In genomic region chr6:31738048-31738979, GRCh38 we compare ENCODE assay signal across 9 cellular contexts. TPM values are rescaled to one million over a fixed set of nuclear protein-coding genes. Genes with fewer than 3 reads are reported as not detected.
DNase-seq lines count a peak whose midpoint lies in the region; ATAC-seq and TF ChIP-seq lines count a peak whose summit lies in the region.
"Had no signal": no experiment of that assay in that cellular context is flagged by ENCODE, and none has a peak within 500 bp of the region (broad histone marks: within the 10 kb centered on the region; RNA-seq: fewer than 3 reads in every experiment).

No MANE protein-coding gene starts in this region.

- H3K4me3 ChIP-seq in Caco-2 (ENCODE audit: low read depth, low read length) (peak overlapping the region; percentile 30), OCI-LY3 (ENCODE audit: low read length) (peak overlapping the region; percentile 78), fibroblast of villous mesenchyme (ENCODE audit: low read depth, low read length) (peak overlapping the region; percentile 5), MG63 (no peak overlapping the region)

- BruUV-seq in Caco-2 (replicated peaks; lab: Mats Ljungman, UMichigan) = TSS peak; percentile 19

- TF ChIP-seq CTCF in Caco-2 (IDR thresholded peaks at IDR 0.05; ENCODE audit: insufficient read depth in 1 of 2, low read depth in 1 of 2, low read length in 1 of 2, severe bottlenecking in 1 of 2, unreplicated experiment in 1 of 2) (peak in 1 of 2 experiments; percentile 19), OCI-LY3 (IDR thresholded peaks at IDR 0.05; ENCODE audit: low read depth, low read length) (peak; percentile 27), fibroblast of villous mesenchyme (IDR thresholded peaks at IDR 0.05; ENCODE audit: insufficient read depth, low read depth, low read length) (peak; percentile 33)

- no peaks in the 10 kb centered on the region for H3K9me3 Mint-ChIP-seq in Caco-2 (ENCODE audit: unreplicated experiment)
- H3K9me3 Mint-ChIP-seq in activated T-cell treated with anti-CD3 and anti-CD28 coated beads, Interleukin-2, amount 50 U/mL, for 72 hours = no peaks in the 10 kb centered on the region

- no peaks in the 10 kb centered on the region for H3K27me3 Mint-ChIP-seq in Caco-2 (ENCODE audit: insufficient read depth, unreplicated experiment)
- no peaks in the 10 kb centered on the region for H3K27me3 Mint-ChIP-seq in activated T-cell treated with anti-CD3 and anti-CD28 coated beads, Interleukin-2, amount 50 U/mL, for 72 hours (ENCODE audit: low read depth)

- intact Hi-C loops in Caco-2 (cut with micrococcal nuclease; ENCODE audit: unreplicated experiment) = loop anchor here (1.0 to 5.0 kb wide), 5 partner anchors 8 to 191 kb away; partner anchors contain the start of genes ABHD16A, ATP6V1G2, CSNK2B and LY6G5B

- H3K27me3 ChIP-seq in Caco-2 (replicated peaks; ENCODE audit: control insufficient read depth, insufficient read depth, low read length) (no peaks in the 10 kb centered on the region), OCI-LY3 (ENCODE audit: low read depth, low read length) (no peaks in the 10 kb centered on the region), MG63 (no peaks in the 10 kb centered on the region)

- H3K4me1 ChIP-seq in Caco-2 (peaks cover 33% of the 10 kb centered on the region), OCI-LY3 (ENCODE audit: low read length) (peaks cover 37% of the 10 kb centered on the region)

- peak overlapping the region; percentile 95 for H3K4me3 Mint-ChIP-seq in Caco-2 (ENCODE audit: unreplicated experiment)
- H3K4me3 Mint-ChIP-seq in activated T-cell treated with anti-CD3 and anti-CD28 coated beads, Interleukin-2, amount 50 U/mL, for 72 hours = peak overlapping the region; percentile 89 to 98

- POLR2A ChIA-PET in Caco-2 (lab: Charles Lee) = interaction anchor here (0.6 to 3.6 kb wide), 22 partner anchors 9 to 457 kb away, joined by 3 to 59 read pairs (median 6); partner anchors contain the start of genes ABHD16A, APOM, BAG6 and C6orf47

- ATAC-seq in HG02798 (IDR thresholded peaks at IDR 0.05; ENCODE audit: poor library complexity, unreplicated experiment) (peak; percentile 22), HG02642 (IDR thresholded peaks at IDR 0.05; ENCODE audit: poor library complexity, unreplicated experiment) (no peak)
- peak in 1 of 2 donors; percentile 18 for ATAC-seq in activated T-cell treated with anti-CD3 and anti-CD28 coated beads, Interleukin-2, amount 50 U/mL, for 72 hours (replicated peaks in 1 of 2)

- CTCF ChIA-PET in Caco-2 (lab: Charles Lee) = interaction anchor here (0.8 to 3.8 kb wide), 11 partner anchors 8 to 72 kb away, joined by 3 to 32 read pairs (median 5); partner anchors contain the start of genes ABHD16A, DDAH2, LSM2 and LY6G5C

- peak overlapping the region; percentile 98 for H3K4me2 ChIP-seq in OCI-LY3 (ENCODE audit: low read length)

- H4K20me1 ChIP-seq in OCI-LY3 (ENCODE audit: insufficient read depth, low read length) = peaks cover 8% of the 10 kb centered on the region

- H3K36me3 ChIP-seq in Caco-2 (ENCODE audit: control insufficient read depth, insufficient read depth, low read length) = 0 out of 2 replicates have a peak, but pooled peaks cover under 1% of the 10 kb centered on the region
- peaks cover 29% of the 10 kb centered on the region for H3K36me3 ChIP-seq in OCI-LY3 (replicated peaks; ENCODE audit: low read depth, low read length)
- H3K36me3 ChIP-seq in MG63 = peaks cover 40% of the 10 kb centered on the region

- H3K4me1 Mint-ChIP-seq in Caco-2 (ENCODE audit: low read depth, unreplicated experiment) = peaks cover 29% of the 10 kb centered on the region
- peaks cover 65% of the 10 kb centered on the region for H3K4me1 Mint-ChIP-seq in activated T-cell treated with anti-CD3 and anti-CD28 coated beads, Interleukin-2, amount 50 U/mL, for 72 hours (ENCODE audit: low read depth)

- H3K27ac ChIP-seq in OCI-LY3 (ENCODE audit: low read length) = peak overlapping the region; percentile 98

- H3K9ac ChIP-seq in OCI-LY3 (ENCODE audit: low read length) = peak overlapping the region; percentile 90

- peaks cover 52% of the 10 kb centered on the region for H3K79me2 ChIP-seq in OCI-LY3 (ENCODE audit: low read length)

- H3K9me3 ChIP-seq in Caco-2 = no peaks in the 10 kb centered on the region
- no peaks in the 10 kb centered on the region for H3K9me3 ChIP-seq in OCI-LY3 (ENCODE audit: insufficient read depth, low read length)
- no peaks in the 10 kb centered on the region for H3K9me3 ChIP-seq in MG63

- peak; percentile 91 to 94 for DNase-seq in Caco-2
- peak; percentile 57 to 64 for DNase-seq in activated T-cell treated with anti-CD3 and anti-CD28 coated beads, Interleukin-2, amount 50 U/mL, for 72 hours
- DNase-seq in fibroblast of villous mesenchyme (ENCODE audit: low read depth) = peak; percentile 84
- DNase-seq in pons (ENCODE audit: low spot score) = peak; percentile 77
- no peak for DNase-seq in MG63

- H3K36me3 Mint-ChIP-seq in Caco-2 (ENCODE audit: insufficient read depth, unreplicated experiment) = peaks cover 69% of the 10 kb centered on the region
- peaks cover 22 to 41% of the 10 kb centered on the region in 2 donors for H3K36me3 Mint-ChIP-seq in activated T-cell treated with anti-CD3 and anti-CD28 coated beads, Interleukin-2, amount 50 U/mL, for 72 hours (ENCODE audit: insufficient read depth in 2 of 2)

- H3K27ac Mint-ChIP-seq in Caco-2 (ENCODE audit: unreplicated experiment) = peak overlapping the region; percentile 98
- H3K27ac Mint-ChIP-seq in activated T-cell treated with anti-CD3 and anti-CD28 coated beads, Interleukin-2, amount 50 U/mL, for 72 hours = peak overlapping the region; percentile 83

- H2AFZ ChIP-seq in OCI-LY3 (ENCODE audit: low read depth, low read length) = no peak overlapping the region

RNA-seq across cellular contexts. Expression of gene MSH5, which starts 1.5 kb away (rescaled TPM):
- total RNA-seq in Caco-2 (2022) (49.6 and 51.0 TPM in 2 replicates), fibroblast of villous mesenchyme (9.5 and 13.9 TPM in 2 replicates)
- total RNA-seq in activated T-cell treated with anti-CD3 and anti-CD28 coated beads, Interleukin-2, amount 50 U/mL, for 72 hours = 10 to 100 TPM; 84.9 to 98.4 TPM
- total RNA-seq in MG63 (2014; rRNA removed; shearing (Covaris generic); ENCODE audit: low replicate concordance) = 3.1 and 6.3 TPM in 2 replicates

RNA-seq across cellular contexts. Expression of gene CLIC1, which starts 2.0 kb away (rescaled TPM):
- total RNA-seq in Caco-2 (2022) (374 and 420 TPM in 2 replicates), fibroblast of villous mesenchyme (586 and 701 TPM in 2 replicates)
- total RNA-seq in activated T-cell treated with anti-CD3 and anti-CD28 coated beads, Interleukin-2, amount 50 U/mL, for 72 hours = 100 to 1,000 TPM; 253 to 318 TPM
- total RNA-seq in MG63 (2014; rRNA removed; shearing (Covaris generic); ENCODE audit: low replicate concordance) = 571 and 764 TPM in 2 replicates

RNA-seq across cellular contexts. Expression of gene DDAH2, which starts 9.2 kb away (rescaled TPM):
- total RNA-seq in Caco-2 (2022) (82.4 and 91.6 TPM in 2 replicates), fibroblast of villous mesenchyme (60.5 and 68.0 TPM in 2 replicates)
- 10 to 100 TPM; 19.0 to 19.6 TPM for total RNA-seq in activated T-cell treated with anti-CD3 and anti-CD28 coated beads, Interleukin-2, amount 50 U/mL, for 72 hours
- total RNA-seq in MG63 (2014; rRNA removed; shearing (Covaris generic); ENCODE audit: low replicate concordance) = 24.6 and 31.9 TPM in 2 replicates

RNA-seq across cellular contexts. Expression of gene MPIG6B, which starts 15.1 kb away (rescaled TPM):
- total RNA-seq in Caco-2 (2022) (not detected in 2 replicates), fibroblast of villous mesenchyme (not detected in 2 replicates)
- total RNA-seq in activated T-cell treated with anti-CD3 and anti-CD28 coated beads, Interleukin-2, amount 50 U/mL, for 72 hours = under 1 TPM in 1 of 2 donors, not detected in 1; 0.10 TPM
- not detected in 2 replicates for total RNA-seq in MG63 (2014; rRNA removed; shearing (Covaris generic); ENCODE audit: low replicate concordance)

RNA-seq across cellular contexts. Expression of gene LY6G6C, which starts 16.8 kb away (rescaled TPM):
- 0.88 and 1.3 TPM in 2 replicates for total RNA-seq in Caco-2 (2022)
- total RNA-seq in activated T-cell treated with anti-CD3 and anti-CD28 coated beads, Interleukin-2, amount 50 U/mL, for 72 hours = under 1 TPM; 0.25 to 0.67 TPM
- not detected in 2 replicates for total RNA-seq in fibroblast of villous mesenchyme
- not detected in 2 replicates for total RNA-seq in MG63 (2014; rRNA removed; shearing (Covaris generic); ENCODE audit: low replicate concordance)
- total RNA-seq: aorta had no signal
